16 cellular contexts compared by ENCODE assay signal in the genomic region with DNA sequence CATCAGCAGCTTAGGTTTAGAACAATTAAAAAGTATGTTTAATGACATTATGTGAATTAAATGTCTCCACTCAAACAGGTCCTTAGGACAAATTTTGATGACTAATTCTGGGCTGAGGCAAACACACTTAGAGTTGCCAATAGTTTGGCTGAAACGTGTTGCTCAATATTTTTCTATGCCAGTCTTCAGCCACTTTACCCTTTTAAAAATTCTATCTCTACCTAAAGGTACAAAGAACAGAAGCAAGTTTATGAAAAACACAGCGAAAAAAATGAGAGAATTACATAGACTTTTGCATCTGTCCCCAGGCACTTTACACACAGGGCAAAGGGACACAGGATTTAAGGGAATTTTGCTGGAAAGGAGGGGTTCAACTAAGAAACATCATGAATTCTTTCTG. TPM values are rescaled to one million over a fixed set of nuclear protein-coding genes. Genes with fewer than 3 reads are reported as not detected.
DNase-seq lines count a peak whose midpoint lies in the region; ATAC-seq and TF ChIP-seq lines count a peak whose summit lies in the region.
"Had no signal": no experiment of that assay in that cellular context is flagged by ENCODE, and none has a peak within 500 bp of the region (broad histone marks: within the 10 kb centered on the region; RNA-seq: fewer than 3 reads in every experiment).

No MANE protein-coding gene starts in this region.

- intact Hi-C loops in OCI-LY7 (cut with micrococcal nuclease; ENCODE audit: unreplicated experiment), result no loop called here
- intact Hi-C loops in posterior cingulate gyrus (cut with DNase I), result no loop called here

- TF ChIP-seq CTCF in GM23338 (conservative IDR thresholded peaks at IDR 0.05; ENCODE audit: low read depth in 2 of 2), result no peak
- TF ChIP-seq CTCF in OCI-LY7 (conservative IDR thresholded peaks at IDR 0.05; ENCODE audit: low read length), result no peak
- no peak for TF ChIP-seq CTCF in epithelial cell of esophagus (IDR thresholded peaks at IDR 0.05; ENCODE audit: insufficient read depth, low read depth, low read length, missing control alignments)
- TF ChIP-seq CTCF in progenitor cell of endocrine pancreas (IDR thresholded peaks at IDR 0.05; ENCODE audit: unreplicated experiment), result no peak
- no peak for TF ChIP-seq CTCF in GM10248 (IDR thresholded peaks at IDR 0.05; ENCODE audit: control extremely low read depth, extremely low read depth, low read depth, missing control alignments)

- no TSS peak for BruUV-seq in OCI-LY7 (replicated peaks; lab: Mats Ljungman, UMichigan)

- H3K36me3 Mint-ChIP-seq in GM23338 (ENCODE audit: low read depth) (peaks cover 85% of the 10 kb centered on the region), progenitor cell of endocrine pancreas (ENCODE audit: insufficient read depth) (peaks cover 53% of the 10 kb centered on the region)

- H3K79me2 ChIP-seq in GM23338 (replicated peaks; ENCODE audit: insufficient read depth) (peaks cover 59% of the 10 kb centered on the region), OCI-LY7 (ENCODE audit: insufficient read depth, low read depth, low read length) (peaks cover 9% of the 10 kb centered on the region; the same call in 1 of the 2 replicates)

- no peaks in the 10 kb centered on the region for H3K9me3 ChIP-seq in OCI-LY7 (ENCODE audit: low read length)

- H3K9me3 Mint-ChIP-seq in GM23338 (no peaks in the 10 kb centered on the region; the same call in 2 of the 3 replicates), progenitor cell of endocrine pancreas (ENCODE audit: low read depth) (no peaks in the 10 kb centered on the region)
- H3K9me3 Mint-ChIP-seq: activated naive CD4-positive, alpha-beta T cell treated with anti-CD3 and anti-CD28 coated beads, Interleukin-2, amount 50 U/mL, for 72 hours; CD8-positive, alpha-beta memory T cell had no signal

- no peak overlapping the region for H3K4me3 ChIP-seq in GM23338
- no peak overlapping the region for H3K4me3 ChIP-seq in OCI-LY7 (ENCODE audit: low read depth, low read length, poor library complexity, severe bottlenecking)
- H3K4me3 ChIP-seq in epithelial cell of esophagus (ENCODE audit: low read length), result no peak overlapping the region

- H4K20me1 ChIP-seq in GM23338 (replicated peaks; ENCODE audit: insufficient read depth) (peaks cover 13% of the 10 kb centered on the region), OCI-LY7 (ENCODE audit: insufficient read depth, low read length) (peaks cover 4% of the 10 kb centered on the region; the same call in 1 of the 2 replicates)

- H3K27ac Mint-ChIP-seq in GM23338 (peak overlapping the region; percentile 86), progenitor cell of endocrine pancreas (peak overlapping the region; percentile 16)
- H3K27ac Mint-ChIP-seq: activated naive CD4-positive, alpha-beta T cell treated with anti-CD3 and anti-CD28 coated beads, Interleukin-2, amount 50 U/mL, for 72 hours had no signal

- H3F3A ChIP-seq in GM23338 (replicated peaks; ENCODE audit: low read depth), result no peaks in the 10 kb centered on the region; the same call in 1 of the 2 replicates

- peaks cover 17% of the 10 kb centered on the region for H3K4me1 ChIP-seq in GM23338 (ENCODE audit: insufficient read depth)
- H3K4me1 ChIP-seq in OCI-LY7 (ENCODE audit: insufficient read depth, low read length, poor library complexity, severe bottlenecking), result peaks cover 30% of the 10 kb centered on the region

- POLR2A ChIA-PET in OCI-LY7 (lab: Charles Lee) (interaction anchor here (0.6 to 1.9 kb wide), 4 partner anchors 9 to 622 kb away, joined by 3 to 6 read pairs (median 4); no protein-coding TSS in a partner anchor), GM10248 (lab: Yijun Ruan, JAX) (no interaction called here)

- H3K4me3 Mint-ChIP-seq in GM23338 (no peak overlapping the region), progenitor cell of endocrine pancreas (ENCODE audit: low read depth) (no peak overlapping the region)
- H3K4me3 Mint-ChIP-seq: CD8-positive, alpha-beta memory T cell had no signal

- H3K4me2 ChIP-seq in GM23338 (no peak overlapping the region), OCI-LY7 (ENCODE audit: low read length) (peak overlapping the region; percentile 6; the same call in 1 of the 2 replicates)

- peaks cover 9% of the 10 kb centered on the region for H3K27me3 Mint-ChIP-seq in GM23338 (ENCODE audit: insufficient read depth, low read depth, poor library complexity)
- H3K27me3 Mint-ChIP-seq in progenitor cell of endocrine pancreas, result no peaks in the 10 kb centered on the region
- H3K27me3 Mint-ChIP-seq: CD8-positive, alpha-beta memory T cell had no signal

- peaks cover 34% of the 10 kb centered on the region for H3K4me1 Mint-ChIP-seq in GM23338
- H3K4me1 Mint-ChIP-seq in progenitor cell of endocrine pancreas (ENCODE audit: low read depth), result peaks cover 28% of the 10 kb centered on the region

- H3K9me2 ChIP-seq in GM23338 (ENCODE audit: insufficient read depth), result no peaks in the 10 kb centered on the region
- H3K9me2 ChIP-seq in OCI-LY7 (ENCODE audit: insufficient read depth, low read length), result no peaks in the 10 kb centered on the region

- H2AFZ ChIP-seq in GM23338 (no peak overlapping the region), OCI-LY7 (ENCODE audit: low read length) (no peak overlapping the region)

- H3K27ac ChIP-seq in GM23338 (ENCODE audit: low read depth) (peak overlapping the region; percentile 24; the same call in 1 of the 2 replicates), OCI-LY7 (ENCODE audit: low read depth, low read length, poor library complexity, severe bottlenecking) (no peak overlapping the region)
- H3K27ac ChIP-seq: WERI-Rb-1 had no signal

- no peak for ATAC-seq in GM23338
- ATAC-seq: activated naive CD4-positive, alpha-beta T cell treated with anti-CD3 and anti-CD28 coated beads, Interleukin-2, amount 50 U/mL, for 72 hours had no signal

- H3K36me3 ChIP-seq in GM23338 (ENCODE audit: insufficient read depth), result peaks cover 73% of the 10 kb centered on the region
- peaks cover 80% of the 10 kb centered on the region for H3K36me3 ChIP-seq in OCI-LY7 (ENCODE audit: insufficient read depth, low read length)

- CTCF ChIA-PET in OCI-LY7 (lab: Charles Lee; ENCODE audit: unreplicated experiment), result no interaction called here
- CTCF ChIA-PET in GM10248 (lab: Yijun Ruan, JAX), result no interaction called here

- no peaks in the 10 kb centered on the region for H3K27me3 ChIP-seq in GM23338 (ENCODE audit: insufficient read depth)

- DNase-seq in GM23338 (ENCODE audit: low spot score) (no peak), OCI-LY7 (ENCODE audit: low spot score) (no peak), epithelial cell of esophagus (ENCODE audit: low read depth) (peak; percentile 74), progenitor cell of endocrine pancreas (ENCODE audit: low spot score, unreplicated experiment) (no peak), GM10248 (ENCODE audit: extremely low spot score) (no peak), posterior cingulate gyrus (no peak), middle frontal gyrus (ENCODE audit: extremely low spot score, low spot score) (no peak), NCI-H774 (lab: John Stamatoyannopoulos, UW) (no peak)
- DNase-seq: CD8-positive, alpha-beta memory T cell; kidney glomerular epithelial cell; NCI-H524; retina; stimulated activated CD4-positive, alpha-beta T cell treated with anti-CD3 and anti-CD28 coated beads, Interleukin-4, amount 100 ng/mL, for 4 hours; stimulated activated naive CD4-positive, alpha-beta T cell; WERI-Rb-1 had no signal

TF ChIP-seq in GM23338, 12 proteins besides CTCF, POLR2A, EP300 and RAD21 (continues in another document):
- TF ChIP-seq POLR2AphosphoS5 (IDR thresholded peaks at IDR 0.05; ENCODE audit: low read depth), result no peak
- no peak for TF ChIP-seq STAT1 (IDR thresholded peaks at IDR 0.05; ENCODE audit: unreplicated experiment)
- TF ChIP-seq, protein P1, sequence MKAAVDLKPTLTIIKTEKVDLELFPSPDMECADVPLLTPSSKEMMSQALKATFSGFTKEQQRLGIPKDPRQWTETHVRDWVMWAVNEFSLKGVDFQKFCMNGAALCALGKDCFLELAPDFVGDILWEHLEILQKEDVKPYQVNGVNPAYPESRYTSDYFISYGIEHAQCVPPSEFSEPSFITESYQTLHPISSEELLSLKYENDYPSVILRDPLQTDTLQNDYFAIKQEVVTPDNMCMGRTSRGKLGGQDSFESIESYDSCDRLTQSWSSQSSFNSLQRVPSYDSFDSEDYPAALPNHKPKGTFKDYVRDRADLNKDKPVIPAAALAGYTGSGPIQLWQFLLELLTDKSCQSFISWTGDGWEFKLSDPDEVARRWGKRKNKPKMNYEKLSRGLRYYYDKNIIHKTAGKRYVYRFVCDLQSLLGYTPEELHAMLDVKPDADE (IDR thresholded peaks at IDR 0.05), result no peak

RNA-seq across cellular contexts. Expression of gene IDH1, which starts 4.5 kb away (rescaled TPM):
- total RNA-seq in GM23338 (2014; rRNA removed; shearing (Covaris generic)), result 536 and 559 TPM in 2 replicates
- polyA plus RNA-seq in GM23338 (2016; fragmentation: Nextera tagmentation; extraction: Ambion mirVana), result 276 and 315 TPM in 2 replicates
- 28.2 and 36.2 TPM in 2 replicates for total RNA-seq in OCI-LY7 (2014; rRNA removed; shearing (Covaris generic))
- total RNA-seq in OCI-LY7 (2022), result 48.9 and 57.2 TPM in 2 replicates
- 260 and 267 TPM in 2 replicates for total RNA-seq in progenitor cell of endocrine pancreas

RNA-seq across cellular contexts. Expression of gene PIKFYVE, which starts 15.7 kb away (rescaled TPM):
- total RNA-seq in GM23338 (2014; rRNA removed; shearing (Covaris generic)), result 41.1 and 48.0 TPM in 2 replicates
- polyA plus RNA-seq in GM23338 (2016; fragmentation: Nextera tagmentation; extraction: Ambion mirVana), result 14.7 and 15.1 TPM in 2 replicates
- 29.2 and 29.7 TPM in 2 replicates for total RNA-seq in OCI-LY7 (2014; rRNA removed; shearing (Covaris generic))
- 50.0 and 52.2 TPM in 2 replicates for total RNA-seq in OCI-LY7 (2022)
- total RNA-seq in progenitor cell of endocrine pancreas, result 37.4 and 38.4 TPM in 2 replicates
